Comparison of ENCODE assay signal across 18 cellular contexts in the genomic region with DNA sequence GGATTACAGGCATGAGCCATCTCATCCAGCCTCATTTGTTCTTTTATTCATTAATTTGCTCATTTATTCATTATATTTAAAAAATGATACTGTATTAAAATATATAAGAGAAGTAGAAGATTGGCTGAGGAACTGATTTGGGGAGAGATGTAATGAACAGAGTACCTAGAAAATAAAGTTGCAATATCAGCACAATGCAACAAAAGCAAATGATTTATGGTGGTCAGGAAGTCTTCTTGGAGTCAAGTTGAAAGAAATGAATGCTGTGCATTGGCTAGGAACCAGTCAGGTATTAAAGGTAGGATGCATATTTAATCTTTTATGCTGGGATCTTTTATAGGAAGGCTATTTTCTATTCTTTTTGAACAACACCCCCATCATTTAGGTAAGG.
A peak's percentile ranks its signal among the peaks of the same experiment; 100 is the strongest.
DNase-seq lines count a peak whose midpoint lies in the region; ATAC-seq, FAIRE-seq and TF ChIP-seq lines count a peak whose summit lies in the region.
"Had no signal": no experiment of that assay in that cellular context is flagged by ENCODE, and none has a peak within 500 bp of the region (broad histone marks: within the 10 kb centered on the region; RNA-seq: fewer than 3 reads in every experiment).

No MANE protein-coding gene starts in this region.

- no peak overlapping the region for H4K5ac ChIP-seq in IMR-90 (ENCODE audit: low read depth, low read length)

- H2BK15ac ChIP-seq in IMR-90 (ENCODE audit: low read depth, low read length) = no peak overlapping the region

- H3K79me1 ChIP-seq in IMR-90 (ENCODE audit: low read depth in 1 of 2, low read length in 2 of 2) = no peaks in the 10 kb centered on the region

- H2BK5ac ChIP-seq in IMR-90 (ENCODE audit: low read depth, low read length, poor library complexity, severe bottlenecking) = no peak overlapping the region

- in situ Hi-C loops in HepG2 (cut with HindIII; ENCODE audit: extremely low pct_ligation_motif_present, low pct_unique_long_range_greater_than_20kb) = no loop called here
- in situ Hi-C loops in IMR-90 (cut with MboI; ENCODE audit: low sequenced_read_pairs) = no loop called here

- no peak overlapping the region for H3K14ac ChIP-seq in IMR-90 (replicated peaks; ENCODE audit: low read depth, low read length)

- no peaks in the 10 kb centered on the region for H3K79me2 ChIP-seq in HepG2 (ENCODE audit: insufficient read depth, low read length)

- H3K4me1 ChIP-seq in HepG2 (ENCODE audit: insufficient read depth, low read length) (no peaks in the 10 kb centered on the region), right lobe of liver (no peaks in the 10 kb centered on the region), IMR-90 (ENCODE audit: control insufficient read depth, insufficient read depth, low read length) (no peaks in the 10 kb centered on the region)
- H3K4me1 ChIP-seq: Caco-2 had no signal

- H4K8ac ChIP-seq in IMR-90 (ENCODE audit: low read depth in 2 of 2, low read length in 2 of 2) = no peak overlapping the region

- H3K9me3 ChIP-seq in HepG2 (ENCODE audit: low read length) (no peaks in the 10 kb centered on the region), right lobe of liver (no peaks in the 10 kb centered on the region), IMR-90 (ENCODE audit: control insufficient read depth, insufficient read depth, low read length) (no peaks in the 10 kb centered on the region)
- H3K9me3 ChIP-seq: Caco-2 had no signal

- ATAC-seq in HepG2 (no peak), right lobe of liver (no peak), IMR-90 (ENCODE audit: low read depth) (no peak), GM19035 (IDR thresholded peaks at IDR 0.05; ENCODE audit: unreplicated experiment) (no peak), HG02763 (IDR thresholded peaks at IDR 0.05; ENCODE audit: unreplicated experiment) (no peak)
- ATAC-seq: CD8-positive, alpha-beta T cell had no signal

- H3K4me3 ChIP-seq in HepG2 (replicated peaks in 1 of 3; ENCODE audit: insufficient read depth in 1 of 3, low read depth in 2 of 3, low read length in 3 of 3) (no peak overlapping the region), right lobe of liver (no peak overlapping the region), IMR-90 (ENCODE audit: insufficient read depth, low read depth, low read length) (no peak overlapping the region)
- H3K4me3 ChIP-seq: BLaER1 treated with 17β-estradiol and CSF1 and Interleukin-3, amounts not matched to agents 10 nM and 100 nM had no signal

- POLR2A ChIA-PET in HepG2 (lab: Yijun Ruan, JAX) (no interaction called here), IMR-90 (lab: Charles Lee; ENCODE audit: unreplicated experiment) (no interaction called here)

- H3K23ac ChIP-seq in IMR-90 (ENCODE audit: low read depth, low read length) = no peak overlapping the region

- H2AFZ ChIP-seq in HepG2 (ENCODE audit: low read length) = no peak overlapping the region
- H2AFZ ChIP-seq in IMR-90 (replicated peaks; ENCODE audit: low read length, poor library complexity) = no peak overlapping the region

- H2BK120ac ChIP-seq in IMR-90 (ENCODE audit: low read depth, low read length) = no peak overlapping the region

- TF ChIP-seq RAD21 in HepG2 (CRISPR knock-in tag; IDR thresholded peaks at IDR 0.05) (no peak), IMR-90 (IDR thresholded peaks at IDR 0.05; ENCODE audit: low read length) (no peak)

- CTCF ChIA-PET in HepG2 (lab: Yijun Ruan, JAX; ENCODE audit: low intra/inter-chr PET ratio, low total read pairs) = no interaction called here
- CTCF ChIA-PET in IMR-90 (lab: Yijun Ruan, JAX) = no interaction called here

- H2AK9ac ChIP-seq in IMR-90 (replicated peaks; ENCODE audit: low read depth, low read length, poor library complexity) = no peak overlapping the region

- no peak overlapping the region for H3K18ac ChIP-seq in IMR-90 (ENCODE audit: low read depth, low read length)

- dilution Hi-C loops in IMR-90 (cut with HindIII; ENCODE audit: low sequenced_read_pairs, unreplicated experiment) = no loop called here

- no peak overlapping the region for H4K91ac ChIP-seq in IMR-90 (ENCODE audit: insufficient read depth, low read depth, low read length)

- intact Hi-C loops in HepG2 (cut with micrococcal nuclease; ENCODE audit: unreplicated experiment) (loop anchor here (5.0 kb wide), 1 partner anchor 675 kb away; no protein-coding TSS in a partner anchor), right lobe of liver (cut with DNase I) (no loop called here), IMR-90 (cut with micrococcal nuclease) (no loop called here)

- BruUV-seq in HepG2 (replicated peaks; lab: Mats Ljungman, UMichigan) = no TSS peak
- no TSS peak for BruUV-seq in IMR-90 (replicated peaks; lab: Mats Ljungman, UMichigan)

- H3K9me1 ChIP-seq in IMR-90 (ENCODE audit: insufficient read depth, low read length) = no peaks in the 10 kb centered on the region

- no peak overlapping the region for H3K4me2 ChIP-seq in HepG2 (ENCODE audit: low read depth, low read length)
- H3K4me2 ChIP-seq in IMR-90 (ENCODE audit: low read depth, low read length) = no peak overlapping the region
- H3K4me2 ChIP-seq: BLaER1 treated with 17β-estradiol and CSF1 and Interleukin-3, amounts not matched to agents 10 nM and 100 nM had no signal

- no peak overlapping the region for H3K27ac ChIP-seq in HepG2 (ENCODE audit: extremely low read length, insufficient read depth, low read length)
- H3K27ac ChIP-seq in right lobe of liver = no peak overlapping the region
- H3K27ac ChIP-seq in IMR-90 (ENCODE audit: insufficient read depth, low read length) = no peak overlapping the region
- H3K27ac ChIP-seq: 22Rv1; BLaER1 treated with 17β-estradiol and CSF1 and Interleukin-3, amounts not matched to agents 10 nM and 100 nM; C4-2B had no signal

- FAIRE-seq in HepG2 (lab: Jason Lieb, UNC) = no peak
- FAIRE-seq: D721Med, G401.6, GM12891 had no signal

- no peaks in the 10 kb centered on the region for H4K20me1 ChIP-seq in HepG2 (ENCODE audit: insufficient read depth, low read length)
- no peaks in the 10 kb centered on the region for H4K20me1 ChIP-seq in IMR-90 (ENCODE audit: insufficient read depth, low read length)
- H4K20me1 ChIP-seq: BLaER1 treated with 17β-estradiol and CSF1 and Interleukin-3, amounts not matched to agents 10 nM and 100 nM had no signal

- TF ChIP-seq POLR2A in HepG2 (IDR thresholded peaks at IDR 0.05; ENCODE audit: insufficient read depth in 1 of 2, low read depth in 2 of 2, low read length in 2 of 2) = no peak
- TF ChIP-seq POLR2A in right lobe of liver (IDR thresholded peaks at IDR 0.05) = no peak
- no peak for TF ChIP-seq POLR2A in IMR-90 (IDR thresholded peaks at IDR 0.05; ENCODE audit: low read depth, low read length)

- no peak overlapping the region for H3K9ac ChIP-seq in HepG2 (ENCODE audit: insufficient read depth, low read depth, low read length)
- no peak overlapping the region for H3K9ac ChIP-seq in IMR-90 (ENCODE audit: low read depth, low read length)
- H3K9ac ChIP-seq: BLaER1 treated with 17β-estradiol and CSF1 and Interleukin-3, amounts not matched to agents 10 nM and 100 nM had no signal

- H3K36me3 ChIP-seq in HepG2 (replicated peaks in 1 of 2; ENCODE audit: control insufficient read depth in 1 of 2, insufficient read depth in 2 of 2, low read length in 2 of 2) (no peaks in the 10 kb centered on the region), right lobe of liver (no peaks in the 10 kb centered on the region), IMR-90 (ENCODE audit: control insufficient read depth, insufficient read depth, low read length) (no peaks in the 10 kb centered on the region)
- H3K36me3 ChIP-seq: BLaER1 treated with 17β-estradiol and CSF1 and Interleukin-3, amounts not matched to agents 10 nM and 100 nM had no signal

- no peak overlapping the region for H3K56ac ChIP-seq in IMR-90 (ENCODE audit: extremely low read depth, insufficient read depth, low read length)

- H2AK5ac ChIP-seq in IMR-90 (ENCODE audit: low read depth, low read length) = no peak overlapping the region

- no peak overlapping the region for H2BK20ac ChIP-seq in IMR-90 (ENCODE audit: low read depth, low read length)

- H3K27me3 ChIP-seq in HepG2 (ENCODE audit: control insufficient read depth in 1 of 2, insufficient read depth in 2 of 2, low read length in 2 of 2) = no peaks in the 10 kb centered on the region; a peak in 1 of 5 replicates
- no peaks in the 10 kb centered on the region for H3K27me3 ChIP-seq in right lobe of liver
- no peaks in the 10 kb centered on the region for H3K27me3 ChIP-seq in IMR-90 (ENCODE audit: control insufficient read depth, insufficient read depth, low read length)
- H3K27me3 ChIP-seq: BLaER1 treated with 17β-estradiol and CSF1 and Interleukin-3, amounts not matched to agents 10 nM and 100 nM had no signal

- DNase-seq in HepG2 (ENCODE audit: low spot score) (no peak), right lobe of liver (no peak), IMR-90 (no peak)
- DNase-seq: AML-193; Caco-2; Calu3; CD4-positive, alpha-beta T cell; CD8-positive, alpha-beta T cell; DMS79 treated with DMSO at 0.1 percent for 48 hours; GF-D8 had no signal

- no peak overlapping the region for H3K4ac ChIP-seq in IMR-90 (ENCODE audit: low read depth, low read length)

- TF ChIP-seq CTCF in HepG2 (CRISPR knock-in tag; IDR thresholded peaks at IDR 0.05) (no peak), right lobe of liver (IDR thresholded peaks at IDR 0.05) (no peak), IMR-90 (conservative IDR thresholded peaks at IDR 0.05; ENCODE audit: low read depth, low read length) (no peak)

- TF ChIP-seq EP300 in HepG2 (IDR thresholded peaks at IDR 0.05; ENCODE audit: low read depth in 2 of 2, low read length in 2 of 2) = no peak
- no peak for TF ChIP-seq EP300 in HepG2 (CRISPR knock-in tag; IDR thresholded peaks at IDR 0.05; ENCODE audit: borderline replicate concordance)

TF ChIP-seq in HepG2, 621 proteins besides CTCF, POLR2A, EP300 and RAD21:
- TF ChIP-seq ZNF703 (CRISPR knock-in tag; IDR thresholded peaks at IDR 0.05; ENCODE audit: borderline replicate concordance) = no peak
- peak; percentile 24 to 64; a peak in 2 of 4 replicates for TF ChIP-seq MAFK (conservative IDR thresholded peaks at IDR 0.05 in 1 of 2, IDR thresholded peaks at IDR 0.05 in 1 of 2; ENCODE audit: low read length in 2 of 2)

TF ChIP-seq in IMR-90, 13 proteins besides CTCF, POLR2A, EP300 and RAD21:
- peak; percentile 33; the same call in 1 of the 2 replicates for TF ChIP-seq MAFK (IDR thresholded peaks at IDR 0.05; ENCODE audit: low read depth, low read length)
- TF ChIP-seq NFE2L2 (IDR thresholded peaks at IDR 0.05; ENCODE audit: low read depth, low read length) = no peak
